ENCODE assay signal across 14 cellular contexts in genomic region chr11:2934057-2934550, GRCh38. TPM values are rescaled to one million over a fixed set of nuclear protein-coding genes. Genes with fewer than 3 reads are reported as not detected.
DNase-seq lines count a peak whose midpoint lies in the region; ATAC-seq, FAIRE-seq and TF ChIP-seq lines count a peak whose summit lies in the region.
"Had no signal": no experiment of that assay in that cellular context is flagged by ENCODE, and none has a peak within 500 bp of the region (broad histone marks: within the 10 kb centered on the region; RNA-seq: fewer than 3 reads in every experiment).

No MANE protein-coding gene starts in this region.

- peak overlapping the region; percentile 75 for H3K4me2 ChIP-seq in keratinocyte (ENCODE audit: control insufficient read depth, extremely low read depth, insufficient read depth, low read depth, low read length)

- DNase-seq in activated naive CD8-positive, alpha-beta T cell treated with anti-CD3 and anti-CD28 coated beads, Interleukin-2, amount 10 ng/mL, durations not matched to agents 7 days and 5 days, result no peak
- no peak for DNase-seq in activated naive CD8-positive, alpha-beta T cell treated with anti-CD3 and anti-CD28 coated beads for 36 hours
- DNase-seq in activated CD4-positive, alpha-beta memory T cell treated with anti-CD3 and anti-CD28 coated beads for 36 hours, result no peak
- no peak for DNase-seq in keratinocyte (ENCODE audit: low read depth, low spot score)
- DNase-seq in aorta, result peak; percentile 10 to 52
- no peak for DNase-seq in G401 (ENCODE audit: low spot score)
- no peak for DNase-seq in activated CD4-positive, alpha-beta T cell treated with anti-CD3 and anti-CD28 coated beads for 48 hours
- DNase-seq in effector CD4-positive, alpha-beta T cell, result no peak
- DNase-seq: activated T-cell treated with anti-CD3 and anti-CD28 coated beads, Interleukin-2, amount 50 U/mL, for 4 hours; NCI-H2171 had no signal

- peak overlapping the region; percentile 80 for H3K9ac ChIP-seq in keratinocyte (ENCODE audit: control insufficient read depth, extremely low read depth, insufficient read depth, low read length)

- H3K27me3 ChIP-seq in keratinocyte (ENCODE audit: control insufficient read depth, extremely low read depth, insufficient read depth, low read length) (no peaks in the 10 kb centered on the region), aorta (ENCODE audit: control insufficient read depth in 1 of 2, insufficient read depth in 2 of 2, low read length in 1 of 2) (peaks cover 0 to 1% of the 10 kb centered on the region in 2 donors)

- in situ Hi-C loops in G401 (cut with HindIII; ENCODE audit: low sequenced_read_pairs), result no loop called here

- no peaks in the 10 kb centered on the region for H3K9me1 ChIP-seq in keratinocyte (ENCODE audit: control insufficient read depth, extremely low read depth, insufficient read depth, low read length)

- ATAC-seq in activated naive CD8-positive, alpha-beta T cell treated with anti-CD3 and anti-CD28 coated beads, Interleukin-2, amount 10 ng/mL, durations not matched to agents 7 days and 5 days (ENCODE audit: low read depth), result no peak
- no peak for ATAC-seq in aorta (ENCODE audit: low FRiP score)

- CTCF ChIA-PET in activated CD4-positive, alpha-beta memory T cell treated with anti-CD3 and anti-CD28 coated beads for 36 hours (lab: Charles Lee), result interaction anchor here (0.6 to 6.5 kb wide), 4 partner anchors 11 to 401 kb away, joined by 3 to 53 read pairs (median 8); no protein-coding TSS in a partner anchor

- H4K20me1 ChIP-seq in keratinocyte (ENCODE audit: control insufficient read depth, extremely low read depth, insufficient read depth, low read length), result no peaks in the 10 kb centered on the region

- H3K4me1 Mint-ChIP-seq in activated naive CD8-positive, alpha-beta T cell treated with anti-CD3 and anti-CD28 coated beads, Interleukin-2, amount 10 ng/mL, durations not matched to agents 7 days and 5 days, result peaks cover 21% of the 10 kb centered on the region
- peaks cover 8% of the 10 kb centered on the region for H3K4me1 Mint-ChIP-seq in activated naive CD8-positive, alpha-beta T cell treated with anti-CD3 and anti-CD28 coated beads for 36 hours
- peaks cover 22% of the 10 kb centered on the region for H3K4me1 Mint-ChIP-seq in activated CD4-positive, alpha-beta memory T cell treated with anti-CD3 and anti-CD28 coated beads for 36 hours (ENCODE audit: low read depth)

- H3K27ac Mint-ChIP-seq in activated naive CD8-positive, alpha-beta T cell treated with anti-CD3 and anti-CD28 coated beads, Interleukin-2, amount 10 ng/mL, durations not matched to agents 7 days and 5 days, result peak overlapping the region; percentile 65
- H3K27ac Mint-ChIP-seq in activated naive CD8-positive, alpha-beta T cell treated with anti-CD3 and anti-CD28 coated beads for 36 hours, result no peak overlapping the region
- peak overlapping the region; percentile 42 for H3K27ac Mint-ChIP-seq in activated CD4-positive, alpha-beta memory T cell treated with anti-CD3 and anti-CD28 coated beads for 36 hours

- peak overlapping the region; percentile 96 for H3K27ac ChIP-seq in keratinocyte (ENCODE audit: control insufficient read depth, insufficient read depth, low read length)
- H3K27ac ChIP-seq in aorta (ENCODE audit: low read depth in 1 of 2, low read length in 2 of 2), result peak overlapping the region in 1 of 2 donors; percentile 6

- POLR2A ChIA-PET in activated naive CD8-positive, alpha-beta T cell treated with anti-CD3 and anti-CD28 coated beads, Interleukin-2, amount 10 ng/mL, durations not matched to agents 7 days and 5 days (lab: Charles Lee), result interaction anchor here (0.9 to 1.5 kb wide), 4 partner anchors 8 to 41 kb away, joined by 3 to 8 read pairs (median 4); no protein-coding TSS in a partner anchor
- POLR2A ChIA-PET in activated CD4-positive, alpha-beta memory T cell treated with anti-CD3 and anti-CD28 coated beads for 36 hours (lab: Charles Lee), result interaction anchor here (1.2 kb wide), 1 partner anchor 57 kb away, joined by 7 read pairs; no protein-coding TSS in a partner anchor

- H3K4me3 Mint-ChIP-seq in activated naive CD8-positive, alpha-beta T cell treated with anti-CD3 and anti-CD28 coated beads, Interleukin-2, amount 10 ng/mL, durations not matched to agents 7 days and 5 days, result no peak overlapping the region
- H3K4me3 Mint-ChIP-seq in activated naive CD8-positive, alpha-beta T cell treated with anti-CD3 and anti-CD28 coated beads for 36 hours, result no peak overlapping the region
- H3K4me3 Mint-ChIP-seq in activated CD4-positive, alpha-beta memory T cell treated with anti-CD3 and anti-CD28 coated beads for 36 hours, result no peak overlapping the region
- H3K4me3 Mint-ChIP-seq: activated CD4-positive, alpha-beta T cell treated with anti-CD3 and anti-CD28 coated beads for 36 hours; activated T-cell treated with anti-CD3 and anti-CD28 coated beads, Interleukin-2, amount 50 U/mL, for 4 hours had no signal

- peaks cover 15% of the 10 kb centered on the region for H3K36me3 Mint-ChIP-seq in activated naive CD8-positive, alpha-beta T cell treated with anti-CD3 and anti-CD28 coated beads, Interleukin-2, amount 10 ng/mL, durations not matched to agents 7 days and 5 days
- H3K36me3 Mint-ChIP-seq in activated naive CD8-positive, alpha-beta T cell treated with anti-CD3 and anti-CD28 coated beads for 36 hours, result peaks cover 21% of the 10 kb centered on the region
- peaks cover 18% of the 10 kb centered on the region for H3K36me3 Mint-ChIP-seq in activated CD4-positive, alpha-beta memory T cell treated with anti-CD3 and anti-CD28 coated beads for 36 hours

- H3K4me1 ChIP-seq in keratinocyte (ENCODE audit: control insufficient read depth, extremely low read depth, insufficient read depth, low read length) (peaks cover 36% of the 10 kb centered on the region), aorta (ENCODE audit: control insufficient read depth in 1 of 2, insufficient read depth in 2 of 2, low read length in 2 of 2) (no peaks in the 10 kb centered on the region)

- peaks cover 8% of the 10 kb centered on the region for H3K27me3 Mint-ChIP-seq in activated naive CD8-positive, alpha-beta T cell treated with anti-CD3 and anti-CD28 coated beads, Interleukin-2, amount 10 ng/mL, durations not matched to agents 7 days and 5 days
- peaks cover 4% of the 10 kb centered on the region for H3K27me3 Mint-ChIP-seq in activated naive CD8-positive, alpha-beta T cell treated with anti-CD3 and anti-CD28 coated beads for 36 hours
- peaks cover under 1% of the 10 kb centered on the region for H3K27me3 Mint-ChIP-seq in activated CD4-positive, alpha-beta memory T cell treated with anti-CD3 and anti-CD28 coated beads for 36 hours

- intact Hi-C loops in activated CD4-positive, alpha-beta memory T cell treated with anti-CD3 and anti-CD28 coated beads for 36 hours (cut with micrococcal nuclease), result no loop called here
- intact Hi-C loops in aorta (cut with DNase I), result no loop called here

- H3K36me3 ChIP-seq in keratinocyte (ENCODE audit: control insufficient read depth in 2 of 2, extremely low read depth in 1 of 2, insufficient read depth in 2 of 2, low read length in 2 of 2), result no peaks in the 10 kb centered on the region
- no peaks in the 10 kb centered on the region for H3K36me3 ChIP-seq in aorta (ENCODE audit: control insufficient read depth in 1 of 2, insufficient read depth in 2 of 2, low read length in 1 of 2)
- H3K36me3 ChIP-seq: left lung had no signal

- H3K9me3 ChIP-seq in keratinocyte (ENCODE audit: control insufficient read depth, low read depth, low read length), result peaks cover 4% of the 10 kb centered on the region
- H3K9me3 ChIP-seq in aorta (ENCODE audit: control insufficient read depth, low read length), result no peaks in the 10 kb centered on the region

- TF ChIP-seq CTCF in keratinocyte (optimal IDR thresholded peaks at IDR 0.05 in 1 of 3, IDR thresholded peaks at IDR 0.05 in 1 of 3, conservative IDR thresholded peaks at IDR 0.05 in 1 of 3; ENCODE audit: extremely low read depth in 1 of 3, insufficient read depth in 2 of 3, low read length in 3 of 3), result no peak

- WGBS in aorta, 2 donors, result 81 to 86% methylated on average over 7 of the region's 7 CpGs

- peaks cover under 1% of the 10 kb centered on the region for H3K79me2 ChIP-seq in keratinocyte (ENCODE audit: control insufficient read depth, insufficient read depth, low read length)

- H2AFZ ChIP-seq in keratinocyte (ENCODE audit: control insufficient read depth, low read length), result no peak overlapping the region

- peaks cover 13% of the 10 kb centered on the region for H3K9me3 Mint-ChIP-seq in activated naive CD8-positive, alpha-beta T cell treated with anti-CD3 and anti-CD28 coated beads, Interleukin-2, amount 10 ng/mL, durations not matched to agents 7 days and 5 days
- peaks cover 16% of the 10 kb centered on the region for H3K9me3 Mint-ChIP-seq in activated naive CD8-positive, alpha-beta T cell treated with anti-CD3 and anti-CD28 coated beads for 36 hours
- peaks cover 22% of the 10 kb centered on the region for H3K9me3 Mint-ChIP-seq in activated CD4-positive, alpha-beta memory T cell treated with anti-CD3 and anti-CD28 coated beads for 36 hours

- no peak for FAIRE-seq in keratinocyte (lab: Jason Lieb, UNC)
- FAIRE-seq: bronchial epithelial cell, urothelium cell line had no signal

- no peak overlapping the region for H3K4me3 ChIP-seq in keratinocyte (ENCODE audit: control insufficient read depth in 2 of 3, extremely low read depth in 1 of 3, insufficient read depth in 2 of 3, low read depth in 1 of 3, low read length in 3 of 3)
- H3K4me3 ChIP-seq in aorta (ENCODE audit: low read length in 2 of 2), result no peak overlapping the region
- H3K4me3 ChIP-seq: left lung had no signal

- dilution Hi-C loops in keratinocyte (cut with MboI; ENCODE audit: extremely low pct_ligation_motif_present, low sequenced_read_pairs), result no loop called here

RNA-seq across cellular contexts. Expression of gene PHLDA2, which starts 4.9 kb away (rescaled TPM):
- under 1 TPM; 0.55 to 0.65 TPM for total RNA-seq in activated naive CD8-positive, alpha-beta T cell treated with anti-CD3 and anti-CD28 coated beads, Interleukin-2, amount 10 ng/mL, durations not matched to agents 7 days and 5 days
- total RNA-seq in activated naive CD8-positive, alpha-beta T cell treated with anti-CD3 and anti-CD28 coated beads for 36 hours, result 1 to 10 TPM; 1.3 to 2.5 TPM
- total RNA-seq in activated CD4-positive, alpha-beta memory T cell treated with anti-CD3 and anti-CD28 coated beads for 36 hours, result 1 to 10 TPM; 7.6 to 8.3 TPM
- polyA plus RNA-seq in keratinocyte (24.3 to 36.0 TPM (median 27.3 TPM) in 3 replicates), aorta (10 to 100 TPM in 1 of 2 donors, 1 to 10 TPM in 1; 7.4 to 17.2 TPM)
- 52.2 TPM for polyA plus RNA-seq in keratinocyte (2011; ENCODE audit: low read depth)
- 35.3 and 141 TPM in 2 replicates for polyA plus RNA-seq in keratinocyte (2011; cell fraction: cytosol; rRNA removed)
- polyA plus RNA-seq in keratinocyte (2011; cell fraction: nucleus; rRNA removed), result 15.6 and 36.1 TPM in 2 replicates
- polyA plus RNA-seq in keratinocyte (2012; ENCODE audit: low replicate concordance), result 80.5 and 153 TPM in 2 replicates
- polyA minus RNA-seq in keratinocyte, result 2.6 to 28.4 TPM (median 4.5 TPM) in 3 replicates
- 91.1 TPM for polyA minus RNA-seq in keratinocyte (2011; cell fraction: cytosol; rRNA and poly(A)+ RNA removed)
- 12.3 and 12.4 TPM in 2 replicates for polyA minus RNA-seq in keratinocyte (2011; cell fraction: nucleus; rRNA and poly(A)+ RNA removed)
- 1 to 10 TPM; 6.4 to 7.1 TPM for total RNA-seq in aorta
- 2.2 and 3.1 TPM in 2 replicates for total RNA-seq in G401 (2014; rRNA removed; shearing (Covaris generic))

RNA-seq across cellular contexts. Expression of gene CDKN1C, which starts 48.5 kb away (rescaled TPM):
- 1 to 10 TPM; 2.9 to 3.1 TPM for total RNA-seq in activated naive CD8-positive, alpha-beta T cell treated with anti-CD3 and anti-CD28 coated beads, Interleukin-2, amount 10 ng/mL, durations not matched to agents 7 days and 5 days
- 1 to 10 TPM in 1 of 2 experiments, under 1 TPM in 1; 0.85 to 1.0 TPM for total RNA-seq in activated naive CD8-positive, alpha-beta T cell treated with anti-CD3 and anti-CD28 coated beads for 36 hours
- total RNA-seq in activated CD4-positive, alpha-beta memory T cell treated with anti-CD3 and anti-CD28 coated beads for 36 hours, result under 1 TPM; 0.41 to 0.69 TPM
- polyA plus RNA-seq in keratinocyte (0.06 to 0.49 TPM (median 0.37 TPM) in 3 replicates), aorta (10 to 100 TPM; 11.3 to 21.3 TPM)
- 9.8 TPM for polyA plus RNA-seq in keratinocyte (2011; ENCODE audit: low read depth)
- polyA plus RNA-seq in keratinocyte (2011; cell fraction: cytosol; rRNA removed), result 0.21 and 0.24 TPM in 2 replicates
- 0.23 and 0.27 TPM in 2 replicates for polyA plus RNA-seq in keratinocyte (2011; cell fraction: nucleus; rRNA removed)
- 0.26 and 7.1 TPM in 2 replicates for polyA plus RNA-seq in keratinocyte (2012; ENCODE audit: low replicate concordance)
- polyA minus RNA-seq in keratinocyte, result not detected in 3 replicates
- 2.9 TPM for polyA minus RNA-seq in keratinocyte (2011; cell fraction: cytosol; rRNA and poly(A)+ RNA removed)
- 0.31 and 0.84 TPM in 2 replicates for polyA minus RNA-seq in keratinocyte (2011; cell fraction: nucleus; rRNA and poly(A)+ RNA removed)
- total RNA-seq in aorta, result 10 to 100 TPM; 13.7 to 37.7 TPM
- total RNA-seq in G401 (2014; rRNA removed; shearing (Covaris generic)), result 14.0 and 15.6 TPM in 2 replicates

RNA-seq across cellular contexts. Expression of gene NAP1L4, which starts 58.0 kb away (rescaled TPM):
- total RNA-seq in activated naive CD8-positive, alpha-beta T cell treated with anti-CD3 and anti-CD28 coated beads, Interleukin-2, amount 10 ng/mL, durations not matched to agents 7 days and 5 days, result 100 to 1,000 TPM; 346 to 363 TPM
- 100 to 1,000 TPM; 222 to 226 TPM for total RNA-seq in activated naive CD8-positive, alpha-beta T cell treated with anti-CD3 and anti-CD28 coated beads for 36 hours
- 100 to 1,000 TPM; 261 to 263 TPM for total RNA-seq in activated CD4-positive, alpha-beta memory T cell treated with anti-CD3 and anti-CD28 coated beads for 36 hours
- 92.2 to 136 TPM (median 108 TPM) in 3 replicates for polyA plus RNA-seq in keratinocyte
- 384 TPM for polyA plus RNA-seq in keratinocyte (2011; ENCODE audit: low read depth)
- 104 and 177 TPM in 2 replicates for polyA plus RNA-seq in keratinocyte (2011; cell fraction: cytosol; rRNA removed)
- 146 and 160 TPM in 2 replicates for polyA plus RNA-seq in keratinocyte (2011; cell fraction: nucleus; rRNA removed)
- 80.7 and 121 TPM in 2 replicates for polyA plus RNA-seq in keratinocyte (2012; ENCODE audit: low replicate concordance)
- polyA minus RNA-seq in keratinocyte, result 56.5 to 117 TPM (median 69.2 TPM) in 3 replicates
- 68.1 TPM for polyA minus RNA-seq in keratinocyte (2011; cell fraction: cytosol; rRNA and poly(A)+ RNA removed)
- 46.6 and 92.2 TPM in 2 replicates for polyA minus RNA-seq in keratinocyte (2011; cell fraction: nucleus; rRNA and poly(A)+ RNA removed)
- total RNA-seq in aorta, result 100 to 1,000 TPM in 1 of 2 donors, 10 to 100 TPM in 1; 99.5 to 109 TPM
- polyA plus RNA-seq in aorta, result 10 to 100 TPM; 65.4 to 66.9 TPM
- total RNA-seq in G401 (2014; rRNA removed; shearing (Covaris generic)), result 182 and 291 TPM in 2 replicates

Comparison
In these comparisons a context has a peak if more than half of its experiments do, and no peak if none do; other contexts are left out.
1. DNase-seq: peak in aorta (2 of 2); none in activated naive CD8-positive, alpha-beta T cell treated with anti-CD3 and anti-CD28 coated beads, Interleukin-2, amount 10 ng/mL, durations not matched to agents 7 days and 5 days (single experiment), activated naive CD8-positive, alpha-beta T cell treated with anti-CD3 and anti-CD28 coated beads for 36 hours (single experiment), activated CD4-positive, alpha-beta memory T cell treated with anti-CD3 and anti-CD28 coated beads for 36 hours (single experiment), keratinocyte (single experiment), G401 (single experiment), activated CD4-positive, alpha-beta T cell treated with anti-CD3 and anti-CD28 coated beads for 48 hours (single experiment) and effector CD4-positive, alpha-beta T cell (single experiment).